16 cellular contexts compared by ENCODE assay signal in the genomic region with DNA sequence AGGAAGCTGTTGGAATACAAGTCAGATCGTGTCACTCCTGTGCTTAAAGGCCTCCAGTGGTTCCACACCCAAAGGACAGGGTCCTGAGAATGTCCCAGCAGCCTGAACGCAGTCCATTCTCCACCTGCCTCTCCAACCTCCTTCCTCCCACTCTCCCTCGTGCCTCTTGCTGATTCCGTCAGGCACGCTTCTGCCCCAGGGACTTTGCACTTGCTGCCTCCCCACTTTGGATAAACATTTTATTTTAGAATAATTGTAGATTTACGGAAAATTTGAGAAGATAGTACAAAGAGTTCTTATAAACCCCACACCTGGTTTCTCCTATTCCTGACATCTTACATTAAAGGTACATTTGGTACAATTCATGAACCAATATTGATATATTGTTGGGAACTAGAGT. TPM values are rescaled to one million over a fixed set of nuclear protein-coding genes. Genes with fewer than 3 reads are reported as not detected.
DNase-seq lines count a peak whose midpoint lies in the region; ATAC-seq, FAIRE-seq and TF ChIP-seq lines count a peak whose summit lies in the region.
"Had no signal": no experiment of that assay in that cellular context is flagged by ENCODE, and none has a peak within 500 bp of the region (broad histone marks: within the 10 kb centered on the region; RNA-seq: fewer than 3 reads in every experiment).

No MANE protein-coding gene starts in this region.

- BruUV-seq in K562 (replicated peaks; lab: Mats Ljungman, UMichigan) = no TSS peak
- no TSS peak for BruUV-seq in HepG2 (replicated peaks; lab: Mats Ljungman, UMichigan)

- peak; percentile 26 for FAIRE-seq in K562 (lab: Jason Lieb, UNC)
- FAIRE-seq in HepG2 (lab: Jason Lieb, UNC) = no peak
- FAIRE-seq: G401.6, GM12891, GM19239, H1 had no signal

- H4K20me1 ChIP-seq in K562 (replicated peaks; ENCODE audit: control insufficient read depth, insufficient read depth, low read length) (no peaks in the 10 kb centered on the region), HepG2 (ENCODE audit: insufficient read depth, low read length) (no peaks in the 10 kb centered on the region)
- H4K20me1 ChIP-seq: BLaER1 treated with 17β-estradiol and CSF1 and Interleukin-3, amounts not matched to agents 10 nM and 100 nM had no signal

- TF ChIP-seq CTCF in HEK293 (tag by site-specific recombination; IDR thresholded peaks at IDR 0.05) (no peak), K562 (IDR thresholded peaks at IDR 0.05 in 2 of 3, conservative IDR thresholded peaks at IDR 0.05 in 1 of 3; ENCODE audit: insufficient read depth in 2 of 3, low read depth in 1 of 3, low read length in 3 of 3) (peak in 2 of 3 experiments; percentile 3 to 43; a peak in 2 of 6 replicates), HepG2 (CRISPR knock-in tag; IDR thresholded peaks at IDR 0.05) (no peak)

- POLR2A ChIA-PET in HEK293 (lab: Yijun Ruan, JAX) (no interaction called here), K562 (lab: Yijun Ruan, JAX) (interaction anchor here (0.6 to 3.1 kb wide), 3 partner anchors 13 to 287 kb away, joined by 3 to 13 read pairs (median 3); no protein-coding TSS in a partner anchor), HepG2 (lab: Yijun Ruan, JAX) (no interaction called here)

- in situ Hi-C loops in K562 (cut with MboI) (no loop called here), HepG2 (cut with HindIII; ENCODE audit: extremely low pct_ligation_motif_present, low pct_unique_long_range_greater_than_20kb) (loop anchor here (25.0 kb wide), 1 partner anchor 103 kb away; a partner anchor contains a TSS)

- H3K9me3 ChIP-seq in HEK293 (ENCODE audit: control insufficient read depth, insufficient read depth, low read depth, low read length) (no peaks in the 10 kb centered on the region), K562 (replicated peaks; ENCODE audit: control insufficient read depth, insufficient read depth, low read depth, low read length) (no peaks in the 10 kb centered on the region), HepG2 (ENCODE audit: low read length) (no peaks in the 10 kb centered on the region)

- CTCF ChIA-PET in HEK293 (lab: Yijun Ruan, JAX) (interaction anchor here (1.1 kb wide), 1 partner anchor 104 kb away, joined by 3 read pairs; no protein-coding TSS in a partner anchor), K562 (lab: Yijun Ruan, JAX; ENCODE audit: low intra/inter-chr PET ratio) (no interaction called here), HepG2 (lab: Yijun Ruan, JAX; ENCODE audit: low intra/inter-chr PET ratio, low total read pairs) (no interaction called here)

- H3K27me3 ChIP-seq in K562 (ENCODE audit: control insufficient read depth in 2 of 2, insufficient read depth in 2 of 2, low read length in 2 of 2) (no peaks in the 10 kb centered on the region), HepG2 (ENCODE audit: control insufficient read depth in 1 of 2, insufficient read depth in 2 of 2, low read length in 2 of 2) (no peaks in the 10 kb centered on the region; a peak in 1 of 5 replicates)
- H3K27me3 ChIP-seq: BLaER1 treated with 17β-estradiol and CSF1 and Interleukin-3, amounts not matched to agents 10 nM and 100 nM had no signal

- H3K79me2 ChIP-seq in K562 (ENCODE audit: control insufficient read depth, insufficient read depth, low read length) = no peaks in the 10 kb centered on the region
- H3K79me2 ChIP-seq in HepG2 (ENCODE audit: insufficient read depth, low read length) = no peaks in the 10 kb centered on the region

- ATAC-seq in K562 = peak; percentile 16; the same call in 1 of the 3 replicates
- ATAC-seq in HepG2 = peak; percentile 37; the same call in 1 of the 3 replicates
- no peak for ATAC-seq in sciatic nerve
- ATAC-seq: CD8-positive, alpha-beta T cell had no signal

- TF ChIP-seq RAD21 in K562 (CRISPR knock-in tag; conservative IDR thresholded peaks at IDR 0.05 in 1 of 2, IDR thresholded peaks at IDR 0.05 in 1 of 2) (no peak), HepG2 (CRISPR knock-in tag; IDR thresholded peaks at IDR 0.05) (no peak)

- no peak overlapping the region for H3K27ac ChIP-seq in HEK293 (ENCODE audit: extremely low read depth, low read depth, low read length)
- no peak overlapping the region for H3K27ac ChIP-seq in K562 (ENCODE audit: extremely low read depth, low read depth, low read length)
- H3K27ac ChIP-seq in HepG2 (ENCODE audit: extremely low read length, insufficient read depth, low read length) = no peak overlapping the region
- H3K27ac ChIP-seq: BLaER1 treated with 17β-estradiol and CSF1 and Interleukin-3, amounts not matched to agents 10 nM and 100 nM had no signal

- intact Hi-C loops in K562 (cut with micrococcal nuclease) (no loop called here), HepG2 (cut with micrococcal nuclease; ENCODE audit: unreplicated experiment) (no loop called here), sciatic nerve (cut with DNase I) (no loop called here)

- H3K9ac ChIP-seq in K562 (ENCODE audit: insufficient read depth in 1 of 2, low read depth in 2 of 2, low read length in 2 of 2) (no peak overlapping the region), HepG2 (ENCODE audit: insufficient read depth, low read depth, low read length) (no peak overlapping the region)
- H3K9ac ChIP-seq: BLaER1 treated with 17β-estradiol and CSF1 and Interleukin-3, amounts not matched to agents 10 nM and 100 nM had no signal

- WGBS in K562 (ENCODE audit: insufficient coverage, low coverage, missing lambda C conversion rate) = 29% methylated on average over 6 of the region's 6 CpGs
- 16% methylated on average over 6 of the region's 6 CpGs for WGBS in HepG2 (ENCODE audit: low lambda C conversion rate)

- H2AFZ ChIP-seq in K562 (ENCODE audit: low read depth, low read length) (peak overlapping the region; percentile 44; the same call in 1 of the 2 replicates), HepG2 (ENCODE audit: low read length) (no peak overlapping the region)

- H3K4me1 ChIP-seq in HEK293 (ENCODE audit: control insufficient read depth, insufficient read depth, low read length) = no peaks in the 10 kb centered on the region
- peaks cover 7 to 10% of the 10 kb centered on the region in 2 experiments; a peak in 4 of 5 replicates for H3K4me1 ChIP-seq in K562 (replicated peaks in 1 of 2; ENCODE audit: control insufficient read depth in 2 of 2, insufficient read depth in 2 of 2, low read length in 2 of 2)
- H3K4me1 ChIP-seq in HepG2 (ENCODE audit: insufficient read depth, low read length) = no peaks in the 10 kb centered on the region

- H3K4me2 ChIP-seq in K562 (ENCODE audit: insufficient read depth, low read length) (no peak overlapping the region), HepG2 (ENCODE audit: low read depth, low read length) (no peak overlapping the region)
- H3K4me2 ChIP-seq: BLaER1 treated with 17β-estradiol and CSF1 and Interleukin-3, amounts not matched to agents 10 nM and 100 nM had no signal

- TF ChIP-seq POLR2A in K562 (conservative IDR thresholded peaks at IDR 0.05) = no peak
- TF ChIP-seq POLR2A in HepG2 (IDR thresholded peaks at IDR 0.05; ENCODE audit: insufficient read depth in 1 of 2, low read depth in 2 of 2, low read length in 2 of 2) = no peak

- DNase-seq in K562 (ENCODE audit: extremely low read depth in 1 of 4, low spot score in 3 of 4) (no peak), HepG2 (ENCODE audit: low spot score) (no peak), sciatic nerve (ENCODE audit: low spot score) (peak; percentile 39), NCI-H2107 (lab: John Stamatoyannopoulos, UW) (no peak), COLO668 (lab: John Stamatoyannopoulos, UW; ENCODE audit: unreplicated experiment) (no peak), DMS153 (lab: John Stamatoyannopoulos, UW) (no peak)
- DNase-seq: CD8-positive, alpha-beta T cell; COR-L47; DMS 273 treated with DMSO at 0.1 percent for 48 hours; H9 had no signal

- TF ChIP-seq EP300 in K562 (IDR thresholded peaks at IDR 0.05; ENCODE audit: low read length) (no peak), HepG2 (IDR thresholded peaks at IDR 0.05; ENCODE audit: low read depth in 2 of 2, low read length in 2 of 2) (no peak), HepG2 (CRISPR knock-in tag; IDR thresholded peaks at IDR 0.05; ENCODE audit: borderline replicate concordance) (no peak)

- H3K4me3 ChIP-seq in HEK293 (ENCODE audit: low read depth, low read length) (no peak overlapping the region), K562 (no peak overlapping the region), HepG2 (replicated peaks in 1 of 3; ENCODE audit: insufficient read depth in 1 of 3, low read depth in 2 of 3, low read length in 3 of 3) (no peak overlapping the region)
- H3K4me3 ChIP-seq: BLaER1 treated with 17β-estradiol and CSF1 and Interleukin-3, amounts not matched to agents 10 nM and 100 nM had no signal

- no peaks in the 10 kb centered on the region for H3K9me1 ChIP-seq in K562 (ENCODE audit: control insufficient read depth, insufficient read depth, low read length)

- no peaks in the 10 kb centered on the region for H3K36me3 ChIP-seq in HEK293 (ENCODE audit: control insufficient read depth in 2 of 2, insufficient read depth in 1 of 2, low read length in 2 of 2)
- no peaks in the 10 kb centered on the region for H3K36me3 ChIP-seq in K562 (ENCODE audit: control insufficient read depth, insufficient read depth, low read length)
- H3K36me3 ChIP-seq in HepG2 (replicated peaks in 1 of 2; ENCODE audit: control insufficient read depth in 1 of 2, insufficient read depth in 2 of 2, low read length in 2 of 2) = no peaks in the 10 kb centered on the region
- H3K36me3 ChIP-seq: BLaER1 treated with 17β-estradiol and CSF1 and Interleukin-3, amounts not matched to agents 10 nM and 100 nM had no signal

RNA-seq across cellular contexts. Expression of a gene that starts 28.4 kb away (rescaled TPM):
- total RNA-seq in K562 (2011; cell fraction: chromatin; rRNA removed; ENCODE audit: low replicate concordance) = 30.0 and 73.0 TPM in 2 replicates
- 38.5 and 41.1 TPM in 2 replicates for total RNA-seq in K562 (2011; cell fraction: nucleolus; rRNA removed)
- total RNA-seq in K562 (2011; cell fraction: nucleoplasm; rRNA removed) = 33.9 and 37.2 TPM in 2 replicates
- total RNA-seq in K562 (2014; rRNA removed) (14.2 and 19.0 TPM in 2 replicates), K562 (2014; rRNA removed; fragmentation: Illumina TruSeq; extraction: Trizol) (10.9 and 13.0 TPM in 2 replicates), K562 (2015; rRNA removed; fragmentation: Illumina TruSeq; extraction: Trizol) (16.3 and 17.7 TPM in 2 replicates), K562 (2021) (28.8 and 29.2 TPM in 2 replicates), HepG2 (2016; rRNA removed; fragmentation: Illumina TruSeq; extraction: Trizol) (6.3 and 7.2 TPM in 2 replicates), sciatic nerve (25.0 TPM)
- polyA plus RNA-seq in K562 (2011; rRNA removed) (16.2 and 25.0 TPM in 2 replicates), K562 (2014; fragmentation: Illumina TruSeq; extraction: Trizol) (26.8 and 29.6 TPM in 2 replicates), K562 (2014; fragmentation: Nextera tagmentation; extraction: Ambion mirVana) (1 to 10 TPM in 1 of 2 experiments, under 1 TPM in 1; 0.56 to 1.4 TPM), K562 (2014; rRNA removed) (22.2 and 25.7 TPM in 2 replicates), HepG2 (2011; rRNA removed) (12.1 and 13.7 TPM in 2 replicates)
- 22.4 and 23.7 TPM in 2 replicates for polyA plus RNA-seq in K562 (2011; cell fraction: cytosol; rRNA removed)
- 69.9 and 75.9 TPM in 2 replicates for polyA plus RNA-seq in K562 (2011; cell fraction: nucleus; rRNA removed)
- 24.3 and 30.1 TPM in 2 replicates for polyA plus RNA-seq in K562 (2012)
- polyA minus RNA-seq in K562 (2011; rRNA and poly(A)+ RNA removed) = 11.8 and 12.8 TPM in 2 replicates
- 11.8 and 16.7 TPM in 2 replicates for polyA minus RNA-seq in K562 (2011; cell fraction: cytosol; rRNA and poly(A)+ RNA removed)
- polyA minus RNA-seq in K562 (2011; cell fraction: nucleus; rRNA and poly(A)+ RNA removed) = 6.9 and 14.2 TPM in 2 replicates
- 1.6 and 1.8 TPM in 2 replicates for total RNA-seq in HepG2 (2016; cell fraction: cytosol; rRNA removed; fragmentation: Illumina TruSeq; extraction: Trizol; ENCODE audit: low read depth)
- 5.6 and 7.1 TPM in 2 replicates for total RNA-seq in HepG2 (2016; cell fraction: insoluble cytoplasmic fraction; rRNA removed; fragmentation: Illumina TruSeq; extraction: Trizol)
- 5.1 and 6.4 TPM in 2 replicates for total RNA-seq in HepG2 (2016; cell fraction: membrane; rRNA removed; fragmentation: Illumina TruSeq; extraction: Trizol)
- 4.2 and 4.7 TPM in 2 replicates for total RNA-seq in HepG2 (2016; cell fraction: nucleus; rRNA removed; fragmentation: Illumina TruSeq; extraction: Trizol)
- polyA plus RNA-seq in HepG2 (2011; cell fraction: cytosol; rRNA removed) = 9.5 and 10.4 TPM in 2 replicates
- 22.0 and 26.7 TPM in 2 replicates for polyA plus RNA-seq in HepG2 (2011; cell fraction: nucleus; rRNA removed)
- polyA plus RNA-seq in HepG2 (2012) = 7.7 and 7.8 TPM in 2 replicates
- polyA plus RNA-seq in HepG2 (2016; cell fraction: cytosol; fragmentation: Illumina TruSeq; extraction: Trizol; ENCODE audit: low read depth) = 1.6 and 1.8 TPM in 2 replicates
- 7.0 and 8.1 TPM in 2 replicates for polyA plus RNA-seq in HepG2 (2016; cell fraction: insoluble cytoplasmic fraction; fragmentation: Illumina TruSeq; extraction: Trizol; ENCODE audit: low read depth)
- polyA plus RNA-seq in HepG2 (2016; cell fraction: membrane; fragmentation: Illumina TruSeq; extraction: Trizol; ENCODE audit: low read depth) = 4.6 and 4.8 TPM in 2 replicates
- polyA plus RNA-seq in HepG2 (2016; cell fraction: nucleus; fragmentation: Illumina TruSeq; extraction: Trizol; ENCODE audit: insufficient read depth, low read depth) = 12.0 and 13.6 TPM in 2 replicates
- polyA minus RNA-seq in HepG2 (2011; rRNA and poly(A)+ RNA removed; ENCODE audit: low replicate concordance) = 12.3 and 19.3 TPM in 2 replicates
- 6.8 and 10.5 TPM in 2 replicates for polyA minus RNA-seq in HepG2 (2011; cell fraction: cytosol; rRNA and poly(A)+ RNA removed)
- polyA minus RNA-seq in HepG2 (2011; cell fraction: nucleus; rRNA and poly(A)+ RNA removed) = 6.1 and 6.2 TPM in 2 replicates

Comparison
In these comparisons a context has a peak if more than half of its experiments do, and no peak if none do; other contexts are left out.
1. CTCF ChIP-seq: peak in K562 (2 of 3); none in HEK293 (single experiment) and HepG2 (single experiment).